ENCODE assay signal across 8 cellular contexts in genomic region chr5:141245250-141245717, GRCh38. TPM values are rescaled to one million over a fixed set of nuclear protein-coding genes. Genes with fewer than 3 reads are reported as not detected.
A peak's percentile ranks its signal among the peaks of the same experiment; 100 is the strongest.
DNase-seq lines count a peak whose midpoint lies in the region; ATAC-seq, FAIRE-seq and TF ChIP-seq lines count a peak whose summit lies in the region.

PCDHB15 (plus strand) TSS chr5:141245395; CDS start chr5:141245579, 184 bp downstream.

- POLR2A ChIA-PET in CD8-positive, alpha-beta T cell (lab: Charles Lee) = no interaction called here

- H3K27me3 ChIP-seq in CD8-positive, alpha-beta T cell (ENCODE audit: insufficient read depth, low read length) = peaks cover 9% of the 10 kb centered on the region
- H3K27me3 ChIP-seq in MG63 = no peaks in the 10 kb centered on the region
- H3K27me3 ChIP-seq in effector memory CD4-positive, alpha-beta T cell (replicated peaks; ENCODE audit: control insufficient read depth, insufficient read depth, low read length, poor library complexity, severe bottlenecking) = no peaks in the 10 kb centered on the region

- intact Hi-C loops in CD8-positive, alpha-beta T cell (cut with DNase I, micrococcal nuclease) = no loop called here

- H3K27ac Mint-ChIP-seq in CD8-positive, alpha-beta T cell = no peak within 1 kb of the TSS
- H3K27ac Mint-ChIP-seq in nephron = peak within 1 kb of the TSS; percentile 49 to 92 (median 85)

- peak in 1 of 7 experiments; percentile 8 for DNase-seq in CD8-positive, alpha-beta T cell
- DNase-seq in MG63 (no peak), HK-2 (ENCODE audit: unreplicated experiment) (no peak), NOMO-1 treated with DMSO at 0.1 percent for 48 hours (lab: John Stamatoyannopoulos, UW; ENCODE audit: unreplicated experiment) (no peak), H4 (ENCODE audit: low spot score) (no peak), urothelium cell line (ENCODE audit: low spot score) (no peak)
- DNase-seq in effector memory CD4-positive, alpha-beta T cell = peak in 1 of 3 donors; percentile 12

- CTCF ChIA-PET in CD8-positive, alpha-beta T cell (lab: Charles Lee) = interaction anchor here (0.9 to 2.0 kb wide), 3 partner anchors 75 to 313 kb away, joined by 3 to 8 read pairs (median 3); partner anchors contain the start of gene TAF7

- H3K9me3 Mint-ChIP-seq in CD8-positive, alpha-beta T cell = peaks cover 47% of the 10 kb centered on the region
- H3K9me3 Mint-ChIP-seq in nephron = peaks cover 83% of the 10 kb centered on the region

- peaks cover 2% of the 10 kb centered on the region for H3K36me3 Mint-ChIP-seq in CD8-positive, alpha-beta T cell
- peaks cover 92% of the 10 kb centered on the region for H3K36me3 Mint-ChIP-seq in nephron (ENCODE audit: low read depth)

- FAIRE-seq in urothelium cell line (lab: Jason Lieb, UNC) = no peak

- H3K36me3 ChIP-seq in CD8-positive, alpha-beta T cell (ENCODE audit: insufficient read depth, low read length) = no peaks in the 10 kb centered on the region
- H3K36me3 ChIP-seq in MG63 = no peaks in the 10 kb centered on the region
- no peaks in the 10 kb centered on the region for H3K36me3 ChIP-seq in effector memory CD4-positive, alpha-beta T cell (ENCODE audit: control insufficient read depth, insufficient read depth, low read length)

- H3K4me1 Mint-ChIP-seq in CD8-positive, alpha-beta T cell (ENCODE audit: low read depth) = peaks cover 2% of the 10 kb centered on the region
- no peaks in the 10 kb centered on the region for H3K4me1 Mint-ChIP-seq in nephron

- H3K4me3 Mint-ChIP-seq in CD8-positive, alpha-beta T cell = peak within 1 kb of the TSS; percentile 47
- H3K4me3 Mint-ChIP-seq in nephron = peak within 1 kb of the TSS; percentile 74 to 88 (median 80)

- no peak for TF ChIP-seq CTCF in CD8-positive, alpha-beta T cell (IDR thresholded peaks at IDR 0.05)
- TF ChIP-seq CTCF in nephron (IDR thresholded peaks at IDR 0.05; ENCODE audit: unreplicated experiment in 3 of 3) = peak in 1 of 3 experiments; percentile 32

- no peak within 1 kb of the TSS for H3K27ac ChIP-seq in CD8-positive, alpha-beta T cell (ENCODE audit: low read depth, low read length)
- no peak within 1 kb of the TSS for H3K27ac ChIP-seq in effector memory CD4-positive, alpha-beta T cell (ENCODE audit: insufficient read depth, low read length, poor library complexity, severe bottlenecking)

- ATAC-seq in CD8-positive, alpha-beta T cell = no peak

- peaks cover 30% of the 10 kb centered on the region for H3K27me3 Mint-ChIP-seq in CD8-positive, alpha-beta T cell (ENCODE audit: low read depth)
- no peaks in the 10 kb centered on the region for H3K27me3 Mint-ChIP-seq in nephron (ENCODE audit: low read depth)

- no peak within 1 kb of the TSS for H3K4me3 ChIP-seq in CD8-positive, alpha-beta T cell (ENCODE audit: low read depth, low read length)
- peak within 1 kb of the TSS; percentile 22 for H3K4me3 ChIP-seq in MG63
- H3K4me3 ChIP-seq in effector memory CD4-positive, alpha-beta T cell (ENCODE audit: insufficient read depth, low read depth, low read length, poor library complexity, severe bottlenecking) = peak within 1 kb of the TSS; percentile 13

- no peaks in the 10 kb centered on the region for H3K4me1 ChIP-seq in CD8-positive, alpha-beta T cell (ENCODE audit: insufficient read depth, low read length)
- H3K4me1 ChIP-seq in effector memory CD4-positive, alpha-beta T cell (ENCODE audit: control insufficient read depth, insufficient read depth, low read length, poor library complexity, severe bottlenecking) = no peaks in the 10 kb centered on the region

- peaks cover 4% of the 10 kb centered on the region for H3K9me3 ChIP-seq in CD8-positive, alpha-beta T cell (ENCODE audit: low read length)
- peaks cover 14% of the 10 kb centered on the region for H3K9me3 ChIP-seq in MG63
- H3K9me3 ChIP-seq in effector memory CD4-positive, alpha-beta T cell (ENCODE audit: control insufficient read depth, low read length) = peaks cover 30% of the 10 kb centered on the region

RNA-seq across cellular contexts. Expression of gene PCDHB15, which starts in this region (rescaled TPM):
- not detected for total RNA-seq in CD8-positive, alpha-beta T cell
- total RNA-seq in MG63 (2014; rRNA removed; shearing (Covaris generic); ENCODE audit: low replicate concordance) = 0.07 and 2.0 TPM in 2 replicates
- 0.16 and 2.1 TPM in 2 replicates for total RNA-seq in H4 (2014; rRNA removed; shearing (Covaris generic))
